ENCODE assay signal across 16 cellular contexts in genomic region chr5:65032250-65032649, GRCh38.
DNase-seq lines count a peak whose midpoint lies in the region; ATAC-seq and TF ChIP-seq lines count a peak whose summit lies in the region.
"Had no signal": no experiment of that assay in that cellular context is flagged by ENCODE, and none has a peak within 500 bp of the region (broad histone marks: within the 10 kb centered on the region; RNA-seq: fewer than 3 reads in every experiment).

No MANE protein-coding gene starts in this region.

- H3K9ac ChIP-seq in trophoblast cell (ENCODE audit: low read length), result no peak overlapping the region

- H3K27ac ChIP-seq in trophoblast cell (ENCODE audit: low read depth, low read length) (no peak overlapping the region), transverse colon (no peak overlapping the region)
- H3K27ac ChIP-seq: adrenal gland had no signal

- H4K91ac ChIP-seq in trophoblast cell (ENCODE audit: low read depth, low read length), result peak overlapping the region; percentile 79

- no CpG with 5 or more reads among the region's 6 CpGs for WGBS in trophoblast cell (ENCODE audit: extremely low coverage, insufficient coverage, insufficient read length)
- 90 to 91% methylated on average over 2 to 6 of the region's 6 CpGs for WGBS in transverse colon (ENCODE audit: low coverage in 1 of 2), 2 donors

- DNase-seq in Daoy (ENCODE audit: low read depth) (peak; percentile 51), NCI-H226 (peak; percentile 61), dermis blood vessel endothelial cell (peak; percentile 75), trophoblast cell (no peak), NCI-H146 treated with DMSO at 0.1 percent for 48 hours (lab: John Stamatoyannopoulos, UW; ENCODE audit: unreplicated experiment) (no peak), transverse colon (no peak)
- DNase-seq in activated naive CD4-positive, alpha-beta T cell treated with anti-CD3 and anti-CD28 coated beads, Interleukin-2, amount 50 U/mL, for 16 hours, result no peak
- DNase-seq in natural killer cell treated with Interleukin-12 subunit alpha and Interleukin-12 subunit beta and Interleukin-15 and Interleukin-18, amount 100 ng/mL, for 72 hours (ENCODE audit: low spot score), result no peak
- DNase-seq: activated CD4-positive, alpha-beta T cell treated with anti-CD3 and anti-CD28 coated beads, Interleukin-2, amount 50 U/mL, for 1 hour; activated T-cell treated with anti-CD3 and anti-CD28 coated beads, Interleukin-2, amount 50 U/mL, for 48 hours; adrenal gland; glutamatergic neuron; NCI-H1417 treated with DMSO at 0.1 percent for 48 hours; NCI-H510A treated with DMSO at 0.1 percent for 48 hours had no signal

- H2BK5ac ChIP-seq in trophoblast cell (ENCODE audit: low read depth, low read length, poor library complexity), result peak overlapping the region; percentile 36

- H3K36me3 ChIP-seq in trophoblast cell (ENCODE audit: control insufficient read depth in 1 of 2, insufficient read depth in 2 of 2, low read length in 2 of 2) (no peaks in the 10 kb centered on the region), transverse colon (no peaks in the 10 kb centered on the region)
- H3K36me3 ChIP-seq: adrenal gland had no signal

- TF ChIP-seq POLR2A in transverse colon (IDR thresholded peaks at IDR 0.05), result no peak

- H2AFZ ChIP-seq in trophoblast cell (ENCODE audit: insufficient read depth, low read length, poor library complexity), result no peak overlapping the region

- H3K18ac ChIP-seq in trophoblast cell (ENCODE audit: low read length), result no peak overlapping the region

- H3K79me2 ChIP-seq in trophoblast cell (ENCODE audit: control insufficient read depth, insufficient read depth, low read length, poor library complexity), result peaks cover 11% of the 10 kb centered on the region

- no peak overlapping the region for H3K23ac ChIP-seq in trophoblast cell (ENCODE audit: low read length)

- no peaks in the 10 kb centered on the region for H3K36me3 Mint-ChIP-seq in natural killer cell treated with Interleukin-12 subunit alpha and Interleukin-12 subunit beta and Interleukin-15 and Interleukin-18, amount 100 ng/mL, for 72 hours
- H3K36me3 Mint-ChIP-seq: IgD-negative memory B cell had no signal

- H4K12ac ChIP-seq in trophoblast cell (ENCODE audit: low read depth, low read length), result no peak overlapping the region

- H2BK120ac ChIP-seq in trophoblast cell (ENCODE audit: insufficient read depth, low read length, poor library complexity), result peak overlapping the region; percentile 14

- H3K79me1 ChIP-seq in trophoblast cell (ENCODE audit: low read length), result peaks cover 64% of the 10 kb centered on the region

- H3K27me3 ChIP-seq in trophoblast cell (ENCODE audit: insufficient read depth, low read length) (no peaks in the 10 kb centered on the region), transverse colon (no peaks in the 10 kb centered on the region)
- H3K27me3 ChIP-seq: adrenal gland had no signal

- H3K9me3 Mint-ChIP-seq in natural killer cell treated with Interleukin-12 subunit alpha and Interleukin-12 subunit beta and Interleukin-15 and Interleukin-18, amount 100 ng/mL, for 72 hours, result no peaks in the 10 kb centered on the region
- H3K9me3 Mint-ChIP-seq: IgD-negative memory B cell; T-helper 2 cell treated with Interferon-gamma antibody and Interleukin-4, amounts not matched to agents 5 μg/mL and 100 μg/mL, for 36 hours had no signal

- no peak overlapping the region for H3K27ac Mint-ChIP-seq in natural killer cell treated with Interleukin-12 subunit alpha and Interleukin-12 subunit beta and Interleukin-15 and Interleukin-18, amount 100 ng/mL, for 72 hours
- H3K27ac Mint-ChIP-seq: T-helper 2 cell treated with Interferon-gamma antibody and Interleukin-4, amounts not matched to agents 5 μg/mL and 100 μg/mL, for 36 hours had no signal

- intact Hi-C loops in transverse colon (cut with DNase I; ENCODE audit: low total_unique reads), result no loop called here

- H4K8ac ChIP-seq in trophoblast cell (ENCODE audit: low read depth, low read length), result no peak overlapping the region

- H3K14ac ChIP-seq in trophoblast cell (ENCODE audit: low read length), result peak overlapping the region; percentile 16

- in situ Hi-C loops in transverse colon (cut with MboI; ENCODE audit: low pct_ligation_motif_present in 1 of 4, low pct_unique_long_range_greater_than_20kb in 1 of 4, low sequenced_read_pairs in 3 of 4), result loop anchor here in 1 of 4 donors (25.0 kb wide), 1 partner anchor 220 kb away; no protein-coding TSS in a partner anchor

- H3K4me3 ChIP-seq in trophoblast cell (ENCODE audit: low read depth, low read length) (no peak overlapping the region), transverse colon (no peak overlapping the region)
- H3K4me3 ChIP-seq: adrenal gland had no signal

- H3K4me3 Mint-ChIP-seq in natural killer cell treated with Interleukin-12 subunit alpha and Interleukin-12 subunit beta and Interleukin-15 and Interleukin-18, amount 100 ng/mL, for 72 hours, result no peak overlapping the region
- H3K4me3 Mint-ChIP-seq: T-helper 2 cell treated with Interferon-gamma antibody and Interleukin-4, amounts not matched to agents 5 μg/mL and 100 μg/mL, for 36 hours had no signal

- H3K27me3 Mint-ChIP-seq in natural killer cell treated with Interleukin-12 subunit alpha and Interleukin-12 subunit beta and Interleukin-15 and Interleukin-18, amount 100 ng/mL, for 72 hours, result peaks cover 0 to 2% of the 10 kb centered on the region in 2 donors
- H3K27me3 Mint-ChIP-seq: IgD-negative memory B cell had no signal

- TF ChIP-seq EP300 in transverse colon (IDR thresholded peaks at IDR 0.05; ENCODE audit: low read depth), result no peak

- H3K9me3 ChIP-seq in trophoblast cell (ENCODE audit: insufficient read depth, low read depth, low read length) (no peaks in the 10 kb centered on the region), transverse colon (no peaks in the 10 kb centered on the region)
- H3K9me3 ChIP-seq: adrenal gland had no signal

- H2BK12ac ChIP-seq in trophoblast cell (ENCODE audit: low read length), result peak overlapping the region; percentile 51

- H3K4me1 ChIP-seq in trophoblast cell (ENCODE audit: control insufficient read depth in 1 of 2, insufficient read depth in 2 of 2, low read length in 2 of 2) (peaks cover 11 to 12% of the 10 kb centered on the region in 2 experiments), transverse colon (peaks cover 7 to 24% (median 11%) of the 10 kb centered on the region in 4 donors)

- no peak overlapping the region for H2AK5ac ChIP-seq in trophoblast cell (ENCODE audit: low read length)

- no peak overlapping the region for H3K4me2 ChIP-seq in trophoblast cell (ENCODE audit: low read length)

- peaks cover 8 to 10% of the 10 kb centered on the region in 2 donors for H3K4me1 Mint-ChIP-seq in natural killer cell treated with Interleukin-12 subunit alpha and Interleukin-12 subunit beta and Interleukin-15 and Interleukin-18, amount 100 ng/mL, for 72 hours (ENCODE audit: low read depth in 2 of 2)

- ATAC-seq in natural killer cell treated with Interleukin-12 subunit alpha and Interleukin-12 subunit beta and Interleukin-15 and Interleukin-18, amount 100 ng/mL, for 72 hours, result no peak

- no peak for TF ChIP-seq CTCF in transverse colon (IDR thresholded peaks at IDR 0.05)

- H3K4ac ChIP-seq in trophoblast cell (ENCODE audit: low read depth, low read length), result peak overlapping the region; percentile 15

Comparison
In these comparisons a context has a peak if more than half of its experiments do, and no peak if none do; other contexts are left out.
1. DNase-seq: peak in Daoy (single experiment), NCI-H226 (single experiment) and dermis blood vessel endothelial cell (single experiment); none in trophoblast cell (0 of 2), activated naive CD4-positive, alpha-beta T cell treated with anti-CD3 and anti-CD28 coated beads, Interleukin-2, amount 50 U/mL, for 16 hours (single experiment), natural killer cell treated with Interleukin-12 subunit alpha and Interleukin-12 subunit beta and Interleukin-15 and Interleukin-18, amount 100 ng/mL, for 72 hours (single experiment), NCI-H146 treated with DMSO at 0.1 percent for 48 hours (single experiment) and transverse colon (single experiment).